In the genomic region with DNA sequence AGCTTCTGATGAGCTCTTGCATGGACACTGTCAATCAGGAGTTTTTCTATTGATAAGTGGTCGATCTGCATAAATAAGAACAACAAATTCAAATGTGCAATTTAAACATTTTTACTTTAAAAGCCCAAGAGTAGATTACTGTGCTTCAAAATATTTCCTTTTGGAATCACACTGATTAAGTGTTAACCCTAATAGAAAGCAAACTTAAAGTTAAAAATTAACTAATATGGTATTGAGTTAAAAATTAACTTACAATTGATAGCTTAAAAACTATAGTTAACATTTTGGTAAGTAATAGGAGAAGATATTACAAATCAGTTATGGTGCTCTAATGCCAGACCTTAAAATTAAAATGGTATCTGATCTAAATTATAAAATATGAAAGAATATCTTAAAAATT, we compare ENCODE assay signal across 30 cellular contexts.
"Had no signal": no experiment of that assay in that cellular context is flagged by ENCODE, and none has a peak within 500 bp of the region (broad histone marks: within the 10 kb centered on the region; RNA-seq: fewer than 3 reads in every experiment).

No MANE protein-coding gene starts in this region.

- H3K36me3 ChIP-seq: transverse colon, uterus had no signal

- H3K4me3 Mint-ChIP-seq: central memory CD8-positive, alpha-beta T cell; endodermal cell; immature natural killer cell; memory B cell; naive B cell; natural killer cell treated with Interleukin-12 subunit alpha and Interleukin-12 subunit beta and Interleukin-15 and Interleukin-18, amount 100 ng/mL, for 72 hours; neural crest cell; stimulated activated naive B cell treated with anti-CD40 and anti-IgM and Interleukin-4, amounts not matched to agents 10 μg/mL and 1 μg/mL and 100 μg/mL, for 72 hours; stimulated activated naive CD8-positive, alpha-beta T cell treated with anti-CD3 and anti-CD28 coated beads, Interleukin-15, Interleukin-2, amounts not matched to agents 100 ng/mL and 50 ng/mL, for 24 hours had no signal

- H2AFZ ChIP-seq: parathyroid adenoma had no signal

- H3K27me3 Mint-ChIP-seq: central memory CD8-positive, alpha-beta T cell; memory B cell; naive B cell; natural killer cell treated with Interleukin-12 subunit alpha and Interleukin-12 subunit beta and Interleukin-15 and Interleukin-18, amount 100 ng/mL, for 72 hours; progenitor cell of endocrine pancreas; stimulated activated naive B cell treated with anti-CD40 and anti-IgM and Interleukin-4, amounts not matched to agents 10 μg/mL and 1 μg/mL and 100 μg/mL, for 72 hours; stimulated activated naive CD8-positive, alpha-beta T cell treated with anti-CD3 and anti-CD28 coated beads, Interleukin-15, Interleukin-2, amounts not matched to agents 100 ng/mL and 50 ng/mL, for 24 hours had no signal

- DNase-seq: dorsolateral prefrontal cortex; effector CD4-positive, alpha-beta T cell; endodermal cell; foreskin fibroblast; hypothalamus; immature natural killer cell; mucosa of descending colon; naive B cell; right cardiac atrium; stimulated activated CD4-positive, alpha-beta T cell treated with anti-CD3 and anti-CD28 coated beads, Interleukin-15, amount 100 ng/mL, for 24 hours; stimulated activated CD4-positive, alpha-beta T cell treated with anti-CD3 and anti-CD28 coated beads, Interleukin-2, amount 100 ng/mL, for 48 hours; stimulated activated naive B cell treated with anti-CD40 and anti-IgM and Interleukin-4, amounts not matched to agents 10 μg/mL and 1 μg/mL and 100 μg/mL, for 72 hours; transverse colon; upper lobe of right lung; uterus had no signal

- FAIRE-seq: keratinocyte had no signal

- H3K9ac ChIP-seq: parathyroid adenoma had no signal

- H3K27me3 ChIP-seq: neutrophil, suprapubic skin, transverse colon, upper lobe of right lung, uterus had no signal

- H3K9me3 ChIP-seq: mucosa of descending colon, neutrophil, suprapubic skin, transverse colon, upper lobe of right lung, uterus had no signal

- H3K79me2 ChIP-seq: parathyroid adenoma had no signal

- H3K9me3 Mint-ChIP-seq: central memory CD8-positive, alpha-beta T cell; immature natural killer cell; memory B cell; naive B cell; natural killer cell treated with Interleukin-12 subunit alpha and Interleukin-12 subunit beta and Interleukin-15 and Interleukin-18, amount 100 ng/mL, for 72 hours; neural crest cell; stimulated activated naive B cell treated with anti-CD40 and anti-IgM and Interleukin-4, amounts not matched to agents 10 μg/mL and 1 μg/mL and 100 μg/mL, for 72 hours; stimulated activated naive CD8-positive, alpha-beta T cell treated with anti-CD3 and anti-CD28 coated beads, Interleukin-15, Interleukin-2, amounts not matched to agents 100 ng/mL and 50 ng/mL, for 24 hours had no signal

- ATAC-seq: esophagus mucosa; left lobe of liver; mucosa of descending colon; natural killer cell treated with Interleukin-12 subunit alpha and Interleukin-12 subunit beta and Interleukin-15 and Interleukin-18, amount 100 ng/mL, for 72 hours; right cardiac atrium; stimulated activated naive B cell treated with anti-CD40 and anti-IgM and Interleukin-4, amounts not matched to agents 10 μg/mL and 1 μg/mL and 100 μg/mL, for 72 hours; upper lobe of right lung had no signal

- H3K27ac ChIP-seq: dorsolateral prefrontal cortex, epithelial cell of prostate, neutrophil, parathyroid adenoma, skin epidermis, suprapubic skin, transverse colon, upper lobe of right lung, uterus had no signal

- H3K4me1 Mint-ChIP-seq: memory B cell; naive B cell; neural crest cell; stimulated activated naive B cell treated with anti-CD40 and anti-IgM and Interleukin-4, amounts not matched to agents 10 μg/mL and 1 μg/mL and 100 μg/mL, for 72 hours had no signal

- H3K4me3 ChIP-seq: dorsolateral prefrontal cortex, lung, mucosa of descending colon, skin epidermis, suprapubic skin, transverse colon, upper lobe of right lung, uterus had no signal

- H3K4me1 ChIP-seq: parathyroid adenoma, suprapubic skin, transverse colon, upper lobe of right lung, uterus had no signal

- H3K27ac Mint-ChIP-seq: endodermal cell; immature natural killer cell; memory B cell; naive B cell; natural killer cell treated with Interleukin-12 subunit alpha and Interleukin-12 subunit beta and Interleukin-15 and Interleukin-18, amount 100 ng/mL, for 72 hours; progenitor cell of endocrine pancreas; stimulated activated naive B cell treated with anti-CD40 and anti-IgM and Interleukin-4, amounts not matched to agents 10 μg/mL and 1 μg/mL and 100 μg/mL, for 72 hours; stimulated activated naive CD8-positive, alpha-beta T cell treated with anti-CD3 and anti-CD28 coated beads, Interleukin-15, Interleukin-2, amounts not matched to agents 100 ng/mL and 50 ng/mL, for 24 hours had no signal
